8 cellular contexts compared by ENCODE assay signal in the genomic region with DNA sequence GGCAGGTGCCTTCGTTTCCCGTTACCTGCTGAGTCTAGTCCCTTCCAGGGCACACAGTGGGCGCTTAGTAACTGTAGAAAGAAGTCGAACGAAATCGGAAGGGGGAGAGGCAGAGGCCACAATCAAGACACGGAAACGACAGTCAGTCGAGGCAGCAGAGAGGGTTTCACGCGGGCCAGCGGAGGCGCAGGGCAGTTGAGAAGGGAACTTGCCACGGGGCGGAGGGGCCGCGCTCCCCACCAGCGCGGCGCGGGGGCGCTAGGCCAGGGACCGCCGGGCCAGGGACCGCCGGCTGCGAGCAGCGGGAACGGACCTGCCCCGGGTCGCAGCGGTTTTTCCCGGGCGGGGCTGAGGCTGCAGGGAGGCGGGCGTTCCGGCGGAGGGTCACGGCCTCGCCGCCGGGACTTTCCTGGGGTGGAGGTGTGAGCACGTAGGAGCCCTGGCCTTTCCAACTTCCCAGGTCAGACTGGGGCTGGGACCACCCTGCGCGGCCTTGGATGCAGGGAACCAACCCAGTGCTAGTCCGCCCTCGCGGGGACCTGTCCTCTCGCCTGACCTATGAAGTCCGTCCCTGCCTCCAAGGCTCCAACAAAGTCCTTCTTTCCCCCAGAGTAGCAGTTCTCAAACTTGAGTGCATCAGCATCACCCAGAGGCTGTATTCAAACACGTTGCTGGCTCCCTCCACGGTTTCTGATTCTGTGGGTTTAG.
A peak's percentile ranks its signal among the peaks of the same experiment; 100 is the strongest.
DNase-seq lines count a peak whose midpoint lies in the region; ATAC-seq and TF ChIP-seq lines count a peak whose summit lies in the region.

No MANE protein-coding gene starts in this region.

- peak overlapping the region; percentile 63 for H3K4me3 Mint-ChIP-seq in Calu3 (ENCODE audit: low read depth, unreplicated experiment)
- H3K4me3 Mint-ChIP-seq in activated T-helper 1 cell treated with anti-CD3 and anti-CD28 coated beads, Interleukin-12 subunit alpha, Interleukin-12 subunit beta, Interleukin-2, Interleukin-4 antibody, amounts not matched to agents 30 ng/mL and 10 ng/mL and 1 ng/mL, durations not matched to agents 14 hours and 24 hours and 36 hours: peak overlapping the region; percentile 90

- peak overlapping the region; percentile 49 for H3K27ac Mint-ChIP-seq in Calu3 (ENCODE audit: unreplicated experiment)
- H3K27ac Mint-ChIP-seq in activated T-helper 1 cell treated with anti-CD3 and anti-CD28 coated beads, Interleukin-12 subunit alpha, Interleukin-12 subunit beta, Interleukin-2, Interleukin-4 antibody, amounts not matched to agents 30 ng/mL and 10 ng/mL and 1 ng/mL, durations not matched to agents 14 hours and 24 hours and 36 hours: peak overlapping the region; percentile 99

- H4K91ac ChIP-seq in neuronal stem cell (ENCODE audit: low read depth, low read length, poor library complexity): no peak overlapping the region

- H3K9ac ChIP-seq in neuronal stem cell (ENCODE audit: low read depth, low read length, poor library complexity): peak overlapping the region; percentile 24

- H3K27me3 Mint-ChIP-seq in Calu3 (ENCODE audit: unreplicated experiment): no peaks in the 10 kb centered on the region
- no peaks in the 10 kb centered on the region for H3K27me3 Mint-ChIP-seq in activated T-helper 1 cell treated with anti-CD3 and anti-CD28 coated beads, Interleukin-12 subunit alpha, Interleukin-12 subunit beta, Interleukin-2, Interleukin-4 antibody, amounts not matched to agents 30 ng/mL and 10 ng/mL and 1 ng/mL, durations not matched to agents 14 hours and 24 hours and 36 hours (ENCODE audit: insufficient read depth)

- peak overlapping the region in 1 of 2 donors; percentile 43 for H3K4me3 ChIP-seq in neuronal stem cell (ENCODE audit: low read length in 2 of 2)
- peak overlapping the region; percentile 5 to 57 (median 46) for H3K4me3 ChIP-seq in upper lobe of left lung
- H3K4me3 ChIP-seq in WERI-Rb-1 (ENCODE audit: low read depth, low read length): no peak overlapping the region

- peak in 2 of 4 donors; percentile 1 to 43 for TF ChIP-seq EP300 in upper lobe of left lung (IDR thresholded peaks at IDR 0.05)

- TF ChIP-seq POLR2A in upper lobe of left lung (IDR thresholded peaks at IDR 0.05): peak in 1 of 4 donors; percentile 47

- peaks cover 17% of the 10 kb centered on the region for H3K36me3 Mint-ChIP-seq in Calu3 (ENCODE audit: insufficient read depth, unreplicated experiment)
- no peaks in the 10 kb centered on the region for H3K36me3 Mint-ChIP-seq in activated T-helper 1 cell treated with anti-CD3 and anti-CD28 coated beads, Interleukin-12 subunit alpha, Interleukin-12 subunit beta, Interleukin-2, Interleukin-4 antibody, amounts not matched to agents 30 ng/mL and 10 ng/mL and 1 ng/mL, durations not matched to agents 14 hours and 24 hours and 36 hours (ENCODE audit: low read depth)

- TF ChIP-seq CTCF in Calu3 (IDR thresholded peaks at IDR 0.05; ENCODE audit: unreplicated experiment) (no peak), foreskin keratinocyte (conservative IDR thresholded peaks at IDR 0.05) (peak; percentile 12), upper lobe of left lung (IDR thresholded peaks at IDR 0.05) (peak in 2 of 6 experiments; percentile 26 to 45), WERI-Rb-1 (IDR thresholded peaks at IDR 0.05; ENCODE audit: low read depth, low read length) (no peak)

- no peak overlapping the region for H3K4ac ChIP-seq in neuronal stem cell (ENCODE audit: low read length)

- H3K27ac ChIP-seq in foreskin keratinocyte (no peak overlapping the region), neuronal stem cell (replicated peaks; ENCODE audit: low read length) (no peak overlapping the region), upper lobe of left lung (peak overlapping the region; percentile 45 to 79 (median 63)), WERI-Rb-1 (no peak overlapping the region)

- no peaks in the 10 kb centered on the region for H3K79me1 ChIP-seq in neuronal stem cell (ENCODE audit: low read depth, low read length)

- H3K9me3 ChIP-seq in neuronal stem cell (replicated peaks in 1 of 2; ENCODE audit: control insufficient read depth in 2 of 2, insufficient read depth in 1 of 2, low read depth in 1 of 2, low read length in 2 of 2) (no peaks in the 10 kb centered on the region), upper lobe of left lung (no peaks in the 10 kb centered on the region), WERI-Rb-1 (ENCODE audit: severe bottlenecking) (no peaks in the 10 kb centered on the region)

- no peak overlapping the region for H2BK120ac ChIP-seq in neuronal stem cell (ENCODE audit: low read depth, low read length)

- H3K27me3 ChIP-seq in foreskin keratinocyte (no peaks in the 10 kb centered on the region), neuronal stem cell (ENCODE audit: control insufficient read depth in 3 of 3, insufficient read depth in 3 of 3, low read depth in 1 of 3, low read length in 3 of 3) (no peaks in the 10 kb centered on the region), upper lobe of left lung (no peaks in the 10 kb centered on the region), WERI-Rb-1 (ENCODE audit: insufficient read depth, low read depth, severe bottlenecking) (no peaks in the 10 kb centered on the region)

- H3K14ac ChIP-seq in neuronal stem cell (ENCODE audit: low read length): no peak overlapping the region

- no peak overlapping the region for H2BK12ac ChIP-seq in neuronal stem cell (ENCODE audit: low read length)

- peaks cover 41% of the 10 kb centered on the region for H3K4me1 ChIP-seq in foreskin keratinocyte
- H3K4me1 ChIP-seq in neuronal stem cell (ENCODE audit: control insufficient read depth in 2 of 2, insufficient read depth in 1 of 2, low read depth in 1 of 2, low read length in 2 of 2): peaks cover 12 to 19% of the 10 kb centered on the region in 2 donors
- H3K4me1 ChIP-seq in upper lobe of left lung: peaks cover 28 to 43% (median 40%) of the 10 kb centered on the region in 4 donors

- H2BK15ac ChIP-seq in neuronal stem cell (ENCODE audit: low read length): peak overlapping the region; percentile 34

- DNase-seq in Calu3: peak; percentile 67
- DNase-seq in M059J (ENCODE audit: low read depth): peak; percentile 79
- DNase-seq in activated T-helper 1 cell treated with anti-CD3 and anti-CD28 coated beads, Interleukin-12 subunit alpha, Interleukin-12 subunit beta, Interleukin-2, Interleukin-4 antibody, amounts not matched to agents 30 ng/mL and 10 ng/mL and 1 ng/mL, durations not matched to agents 14 hours and 24 hours and 36 hours (ENCODE audit: low spot score): peak; percentile 66
- no peak for DNase-seq in foreskin keratinocyte
- peak; percentile 21 for DNase-seq in neuronal stem cell (ENCODE audit: low spot score)
- peak; percentile 38 to 91 for DNase-seq in upper lobe of left lung
- no peak for DNase-seq in WERI-Rb-1

- CTCF ChIA-PET in Calu3 (lab: Charles Lee): no interaction called here

- H4K8ac ChIP-seq in neuronal stem cell (ENCODE audit: low read depth, low read length): no peak overlapping the region

- H3K4me1 Mint-ChIP-seq in Calu3 (ENCODE audit: low read depth, unreplicated experiment): peaks cover 47% of the 10 kb centered on the region
- peaks cover 84% of the 10 kb centered on the region for H3K4me1 Mint-ChIP-seq in activated T-helper 1 cell treated with anti-CD3 and anti-CD28 coated beads, Interleukin-12 subunit alpha, Interleukin-12 subunit beta, Interleukin-2, Interleukin-4 antibody, amounts not matched to agents 30 ng/mL and 10 ng/mL and 1 ng/mL, durations not matched to agents 14 hours and 24 hours and 36 hours (ENCODE audit: low read depth)

- H3K36me3 ChIP-seq in neuronal stem cell (replicated peaks in 1 of 2; ENCODE audit: control insufficient read depth in 2 of 2, insufficient read depth in 2 of 2, low read length in 2 of 2) (no peaks in the 10 kb centered on the region), upper lobe of left lung (no peaks in the 10 kb centered on the region), WERI-Rb-1 (no peaks in the 10 kb centered on the region)

- H3K9me3 Mint-ChIP-seq in Calu3 (ENCODE audit: low read depth, unreplicated experiment): no peaks in the 10 kb centered on the region
- no peaks in the 10 kb centered on the region for H3K9me3 Mint-ChIP-seq in activated T-helper 1 cell treated with anti-CD3 and anti-CD28 coated beads, Interleukin-12 subunit alpha, Interleukin-12 subunit beta, Interleukin-2, Interleukin-4 antibody, amounts not matched to agents 30 ng/mL and 10 ng/mL and 1 ng/mL, durations not matched to agents 14 hours and 24 hours and 36 hours

- H2BK5ac ChIP-seq in neuronal stem cell (ENCODE audit: low read length): no peak overlapping the region

- no peak overlapping the region for H3K23ac ChIP-seq in neuronal stem cell (ENCODE audit: low read depth, low read length, poor library complexity)

- peak overlapping the region; percentile 7 for H2AFZ ChIP-seq in neuronal stem cell (ENCODE audit: low read length)

- peak overlapping the region; percentile 68 for H3K4me2 ChIP-seq in neuronal stem cell (ENCODE audit: insufficient read depth, low read length, poor library complexity, severe bottlenecking)

- peak overlapping the region; percentile 88 for H3K18ac ChIP-seq in neuronal stem cell (ENCODE audit: low read length)

- no CpG with 5 or more reads among the region's 52 CpGs for WGBS in neuronal stem cell (ENCODE audit: extremely low coverage in 2 of 2, insufficient read length in 2 of 2, insufficient replicate concordance in 1 of 2), 2 donors
- 3 to 11% methylated on average over 15 to 38 of the region's 52 CpGs for WGBS in upper lobe of left lung, 2 donors

- ATAC-seq in GM21576 (IDR thresholded peaks at IDR 0.05; ENCODE audit: unreplicated experiment) (peak; percentile 53), foreskin keratinocyte (no peak), upper lobe of left lung (ENCODE audit: low FRiP score in 2 of 2) (peak; percentile 6 to 82)

- no peak overlapping the region for H2AK5ac ChIP-seq in neuronal stem cell (ENCODE audit: low read depth, low read length)

- intact Hi-C loops in Calu3 (cut with micrococcal nuclease; ENCODE audit: unreplicated experiment): loop anchor here (10.0 kb wide), 1 partner anchor 148 kb away; the partner anchor contains the start of gene FGGY
- intact Hi-C loops in activated T-helper 1 cell treated with anti-CD3 and anti-CD28 coated beads, Interleukin-12 subunit alpha, Interleukin-12 subunit beta, Interleukin-2, Interleukin-4 antibody, amounts not matched to agents 30 ng/mL and 10 ng/mL and 1 ng/mL, durations not matched to agents 14 hours and 24 hours and 36 hours (cut with micrococcal nuclease): loop anchor here (2.0 kb wide), 2 partner anchors 126 to 330 kb away; no protein-coding TSS in a partner anchor

- BruUV-seq in Calu3 (replicated peaks; lab: Mats Ljungman, UMichigan): no TSS peak

Comparison
In these comparisons a context has a peak if more than half of its experiments do, and no peak if none do; other contexts are left out.
1. DNase-seq: peak in Calu3 (single experiment), M059J (single experiment), activated T-helper 1 cell treated with anti-CD3 and anti-CD28 coated beads, Interleukin-12 subunit alpha, Interleukin-12 subunit beta, Interleukin-2, Interleukin-4 antibody, amounts not matched to agents 30 ng/mL and 10 ng/mL and 1 ng/mL, durations not matched to agents 14 hours and 24 hours and 36 hours (single experiment), neuronal stem cell (single experiment) and upper lobe of left lung (2 of 2); none in foreskin keratinocyte (0 of 2) and WERI-Rb-1 (single experiment).
2. H3K27ac ChIP-seq: peak in upper lobe of left lung (4 of 4); none in foreskin keratinocyte (single experiment), neuronal stem cell (single experiment) and WERI-Rb-1 (single experiment).